In the genomic region with DNA sequence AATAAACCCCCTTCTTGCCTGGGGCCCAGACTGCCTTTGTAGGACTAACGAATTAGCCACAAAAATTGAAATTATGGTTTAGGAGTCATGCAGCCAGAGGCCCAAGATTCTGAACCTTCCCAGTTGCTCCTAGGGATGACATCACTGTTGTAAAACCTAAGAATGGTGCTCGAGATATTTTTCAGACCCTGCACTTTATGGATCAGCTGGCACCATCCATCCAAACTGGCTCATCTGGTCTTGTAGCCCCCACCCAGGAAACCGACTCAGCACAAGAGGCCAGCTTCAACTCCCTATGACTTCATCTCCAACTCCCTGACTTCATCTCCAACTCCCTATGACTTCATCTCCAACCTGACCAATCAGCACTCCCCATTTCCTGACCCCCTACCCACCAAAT, we compare ENCODE assay signal across 1 cellular context.
TF ChIP-seq lines count a peak whose summit lies in the region.

No MANE protein-coding gene starts in this region.

TF ChIP-seq in HEK293, 187 proteins besides CTCF, POLR2A, EP300 and RAD21 (continued from another document and continues in another):
- TF ChIP-seq ZXDB (tag by site-specific recombination; IDR thresholded peaks at IDR 0.05) (no peak), ZNF843 (tag by site-specific recombination; IDR thresholded peaks at IDR 0.05) (no peak), ZNF701 (tag by site-specific recombination; IDR thresholded peaks at IDR 0.05) (no peak), KLF9 (tag by site-specific recombination; IDR thresholded peaks at IDR 0.05; ENCODE audit: low read depth) (0 out of 2 replicates have a peak, but pooled peaks have one; percentile 13), GLI2 (tag by site-specific recombination; IDR thresholded peaks at IDR 0.05; ENCODE audit: borderline replicate concordance, low read depth) (no peak), ZBTB44 (tag by site-specific recombination; IDR thresholded peaks at IDR 0.05) (no peak), ZNF266 (tag by site-specific recombination; IDR thresholded peaks at IDR 0.05; ENCODE audit: low read depth) (no peak), RBAK (tag by site-specific recombination; IDR thresholded peaks at IDR 0.05) (no peak), ZNF37A (tag by site-specific recombination; IDR thresholded peaks at IDR 0.05) (no peak), ZNF776 (tag by site-specific recombination; IDR thresholded peaks at IDR 0.05; ENCODE audit: borderline replicate concordance) (no peak), KLF7 (tag by site-specific recombination; IDR thresholded peaks at IDR 0.05; ENCODE audit: borderline replicate concordance) (no peak), WT1 (tag by site-specific recombination; IDR thresholded peaks at IDR 0.05) (peak; percentile 75), ZNF624 (tag by site-specific recombination; IDR thresholded peaks at IDR 0.05) (no peak), HOXA7 (CRISPR knock-in tag; IDR thresholded peaks at IDR 0.05; ENCODE audit: borderline replicate concordance) (no peak), ZNF133 (tag by site-specific recombination; IDR thresholded peaks at IDR 0.05) (no peak), ZNF514 (tag by site-specific recombination; IDR thresholded peaks at IDR 0.05) (no peak), ZNF114 (tag by site-specific recombination; IDR thresholded peaks at IDR 0.05) (no peak), SP7 (tag by site-specific recombination; IDR thresholded peaks at IDR 0.05) (peak; percentile 50; the same call in 1 of the 2 replicates), SCRT2 (tag by site-specific recombination; IDR thresholded peaks at IDR 0.05) (no peak), ZSCAN16 (tag by site-specific recombination; IDR thresholded peaks at IDR 0.05) (no peak), SALL2 (tag by site-specific recombination; IDR thresholded peaks at IDR 0.05; ENCODE audit: borderline replicate concordance) (no peak), ZIC2 (tag by site-specific recombination; IDR thresholded peaks at IDR 0.05) (no peak), PRDM2 (tag by site-specific recombination; IDR thresholded peaks at IDR 0.05; ENCODE audit: borderline replicate concordance) (no peak), ZBTB7A (tag by site-specific recombination; IDR thresholded peaks at IDR 0.05; ENCODE audit: low read depth) (no peak), ZNF202 (tag by site-specific recombination; IDR thresholded peaks at IDR 0.05; ENCODE audit: borderline replicate concordance) (no peak), ZNF211 (tag by site-specific recombination; IDR thresholded peaks at IDR 0.05; ENCODE audit: low read depth) (no peak), ZBTB48 (tag by site-specific recombination; IDR thresholded peaks at IDR 0.05) (no peak), FEZF1 (tag by site-specific recombination; IDR thresholded peaks at IDR 0.05) (no peak), ZNF629 (tag by site-specific recombination; IDR thresholded peaks at IDR 0.05) (peak; percentile 98), ZBTB20 (tag by site-specific recombination; IDR thresholded peaks at IDR 0.05) (no peak), ZNF174 (tag by site-specific recombination; IDR thresholded peaks at IDR 0.05) (no peak), BCL11A (tag by site-specific recombination; IDR thresholded peaks at IDR 0.05; ENCODE audit: low read depth) (no peak), ZBTB21 (tag by site-specific recombination; IDR thresholded peaks at IDR 0.05) (peak; percentile 98), ZNF223 (tag by site-specific recombination; IDR thresholded peaks at IDR 0.05) (no peak), ZSCAN4 (tag by site-specific recombination; IDR thresholded peaks at IDR 0.05) (no peak), ZNF561 (tag by site-specific recombination; IDR thresholded peaks at IDR 0.05; ENCODE audit: borderline replicate concordance) (no peak), ELK4 (IDR thresholded peaks at IDR 0.05; ENCODE audit: borderline replicate concordance, low read depth, low read length) (no peak), ZNF394 (tag by site-specific recombination; IDR thresholded peaks at IDR 0.05; ENCODE audit: borderline replicate concordance) (peak; percentile 59; the same call in 1 of the 2 replicates), ZNF23 (tag by site-specific recombination; IDR thresholded peaks at IDR 0.05; ENCODE audit: borderline replicate concordance) (no peak), ZNF16 (tag by site-specific recombination; IDR thresholded peaks at IDR 0.05; ENCODE audit: low read depth) (no peak)
- TF ChIP-seq, protein P1, sequence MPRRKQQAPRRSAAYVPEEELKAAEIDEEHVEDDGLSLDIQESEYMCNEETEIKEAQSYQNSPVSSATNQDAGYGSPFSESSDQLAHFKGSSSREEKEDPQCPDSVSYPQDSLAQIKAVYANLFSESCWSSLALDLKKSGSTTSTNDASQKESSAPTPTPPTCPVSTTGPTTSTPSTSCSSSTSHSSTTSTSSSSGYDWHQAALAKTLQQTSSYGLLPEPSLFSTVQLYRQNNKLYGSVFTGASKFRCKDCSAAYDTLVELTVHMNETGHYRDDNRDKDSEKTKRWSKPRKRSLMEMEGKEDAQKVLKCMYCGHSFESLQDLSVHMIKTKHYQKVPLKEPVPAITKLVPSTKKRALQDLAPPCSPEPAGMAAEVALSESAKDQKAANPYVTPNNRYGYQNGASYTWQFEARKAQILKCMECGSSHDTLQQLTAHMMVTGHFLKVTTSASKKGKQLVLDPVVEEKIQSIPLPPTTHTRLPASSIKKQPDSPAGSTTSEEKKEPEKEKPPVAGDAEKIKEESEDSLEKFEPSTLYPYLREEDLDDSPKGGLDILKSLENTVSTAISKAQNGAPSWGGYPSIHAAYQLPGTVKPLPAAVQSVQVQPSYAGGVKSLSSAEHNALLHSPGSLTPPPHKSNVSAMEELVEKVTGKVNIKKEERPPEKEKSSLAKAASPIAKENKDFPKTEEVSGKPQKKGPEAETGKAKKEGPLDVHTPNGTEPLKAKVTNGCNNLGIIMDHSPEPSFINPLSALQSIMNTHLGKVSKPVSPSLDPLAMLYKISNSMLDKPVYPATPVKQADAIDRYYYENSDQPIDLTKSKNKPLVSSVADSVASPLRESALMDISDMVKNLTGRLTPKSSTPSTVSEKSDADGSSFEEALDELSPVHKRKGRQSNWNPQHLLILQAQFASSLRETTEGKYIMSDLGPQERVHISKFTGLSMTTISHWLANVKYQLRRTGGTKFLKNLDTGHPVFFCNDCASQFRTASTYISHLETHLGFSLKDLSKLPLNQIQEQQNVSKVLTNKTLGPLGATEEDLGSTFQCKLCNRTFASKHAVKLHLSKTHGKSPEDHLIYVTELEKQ (tag by site-specific recombination; IDR thresholded peaks at IDR 0.05; ENCODE audit: borderline replicate concordance): no peak
- TF ChIP-seq, protein P2, sequence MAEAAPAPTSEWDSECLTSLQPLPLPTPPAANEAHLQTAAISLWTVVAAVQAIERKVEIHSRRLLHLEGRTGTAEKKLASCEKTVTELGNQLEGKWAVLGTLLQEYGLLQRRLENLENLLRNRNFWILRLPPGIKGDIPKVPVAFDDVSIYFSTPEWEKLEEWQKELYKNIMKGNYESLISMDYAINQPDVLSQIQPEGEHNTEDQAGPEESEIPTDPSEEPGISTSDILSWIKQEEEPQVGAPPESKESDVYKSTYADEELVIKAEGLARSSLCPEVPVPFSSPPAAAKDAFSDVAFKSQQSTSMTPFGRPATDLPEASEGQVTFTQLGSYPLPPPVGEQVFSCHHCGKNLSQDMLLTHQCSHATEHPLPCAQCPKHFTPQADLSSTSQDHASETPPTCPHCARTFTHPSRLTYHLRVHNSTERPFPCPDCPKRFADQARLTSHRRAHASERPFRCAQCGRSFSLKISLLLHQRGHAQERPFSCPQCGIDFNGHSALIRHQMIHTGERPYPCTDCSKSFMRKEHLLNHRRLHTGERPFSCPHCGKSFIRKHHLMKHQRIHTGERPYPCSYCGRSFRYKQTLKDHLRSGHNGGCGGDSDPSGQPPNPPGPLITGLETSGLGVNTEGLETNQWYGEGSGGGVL (tag by site-specific recombination; IDR thresholded peaks at IDR 0.05): peak; percentile 53
- TF ChIP-seq, protein P3, sequence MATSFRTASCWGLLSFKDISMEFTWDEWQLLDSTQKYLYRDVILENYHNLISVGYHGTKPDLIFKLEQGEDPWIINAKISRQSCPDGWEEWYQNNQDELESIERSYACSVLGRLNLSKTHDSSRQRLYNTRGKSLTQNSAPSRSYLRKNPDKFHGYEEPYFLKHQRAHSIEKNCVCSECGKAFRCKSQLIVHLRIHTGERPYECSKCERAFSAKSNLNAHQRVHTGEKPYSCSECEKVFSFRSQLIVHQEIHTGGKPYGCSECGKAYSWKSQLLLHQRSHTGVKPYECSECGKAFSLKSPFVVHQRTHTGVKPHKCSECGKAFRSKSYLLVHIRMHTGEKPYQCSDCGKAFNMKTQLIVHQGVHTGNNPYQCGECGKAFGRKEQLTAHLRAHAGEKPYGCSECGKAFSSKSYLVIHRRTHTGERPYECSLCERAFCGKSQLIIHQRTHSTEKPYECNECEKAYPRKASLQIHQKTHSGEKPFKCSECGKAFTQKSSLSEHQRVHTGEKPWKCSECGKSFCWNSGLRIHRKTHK (tag by site-specific recombination; IDR thresholded peaks at IDR 0.05): no peak
- TF ChIP-seq, protein P4, sequence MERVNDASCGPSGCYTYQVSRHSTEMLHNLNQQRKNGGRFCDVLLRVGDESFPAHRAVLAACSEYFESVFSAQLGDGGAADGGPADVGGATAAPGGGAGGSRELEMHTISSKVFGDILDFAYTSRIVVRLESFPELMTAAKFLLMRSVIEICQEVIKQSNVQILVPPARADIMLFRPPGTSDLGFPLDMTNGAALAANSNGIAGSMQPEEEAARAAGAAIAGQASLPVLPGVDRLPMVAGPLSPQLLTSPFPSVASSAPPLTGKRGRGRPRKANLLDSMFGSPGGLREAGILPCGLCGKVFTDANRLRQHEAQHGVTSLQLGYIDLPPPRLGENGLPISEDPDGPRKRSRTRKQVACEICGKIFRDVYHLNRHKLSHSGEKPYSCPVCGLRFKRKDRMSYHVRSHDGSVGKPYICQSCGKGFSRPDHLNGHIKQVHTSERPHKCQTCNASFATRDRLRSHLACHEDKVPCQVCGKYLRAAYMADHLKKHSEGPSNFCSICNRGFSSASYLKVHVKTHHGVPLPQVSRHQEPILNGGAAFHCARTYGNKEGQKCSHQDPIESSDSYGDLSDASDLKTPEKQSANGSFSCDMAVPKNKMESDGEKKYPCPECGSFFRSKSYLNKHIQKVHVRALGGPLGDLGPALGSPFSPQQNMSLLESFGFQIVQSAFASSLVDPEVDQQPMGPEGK (tag by site-specific recombination; IDR thresholded peaks at IDR 0.05): peak; percentile 65
